9 cellular contexts compared by ENCODE assay signal in the genomic region with DNA sequence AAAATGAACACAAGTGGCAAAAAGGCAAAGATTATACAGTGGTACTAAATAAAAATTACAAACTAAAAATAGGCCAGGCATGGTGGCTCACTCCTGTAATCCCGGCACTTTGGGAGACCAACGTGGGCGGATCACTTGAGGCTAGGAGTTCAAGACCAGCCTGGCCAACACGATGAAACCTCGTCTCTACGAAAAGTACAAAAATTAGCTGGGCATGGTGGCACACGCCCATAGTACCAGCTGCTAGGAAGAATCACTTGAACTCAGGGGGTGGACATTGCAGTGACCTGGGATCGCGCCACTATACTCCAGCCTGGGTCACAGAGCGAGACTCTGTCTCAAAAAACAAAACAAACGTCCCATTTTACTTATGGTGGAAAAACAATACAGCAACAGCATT. TPM values are rescaled to one million over a fixed set of nuclear protein-coding genes. Genes with fewer than 3 reads are reported as not detected.
"Had no signal": no experiment of that assay in that cellular context is flagged by ENCODE, and none has a peak within 500 bp of the region (broad histone marks: within the 10 kb centered on the region; RNA-seq: fewer than 3 reads in every experiment).

No MANE protein-coding gene starts in this region.

- H3K9ac ChIP-seq: KMS-11 had no signal

- DNase-seq: IMR-90, KBM-7, KG1 had no signal

- FAIRE-seq: HepG2, HTR-8/SVneo had no signal

- H3K27ac Mint-ChIP-seq: IgD-negative memory B cell had no signal

- ATAC-seq: HepG2 had no signal

- H3K27me3 Mint-ChIP-seq: IgD-negative memory B cell had no signal

- H3K27ac ChIP-seq: HL-60, KMS-11 had no signal

- H3K4me2 ChIP-seq: KMS-11 had no signal

- H3K9me3 Mint-ChIP-seq: IgD-negative memory B cell had no signal

RNA-seq across cellular contexts. Expression of a gene that starts 24.5 kb away (rescaled TPM):
- total RNA-seq: HT-29 had no signal

RNA-seq across cellular contexts. Expression of a gene that starts 36.0 kb away (rescaled TPM):
- total RNA-seq: HT-29, IMR-90 had no signal
- polyA plus RNA-seq: IgD-negative memory B cell, IMR-90 had no signal
